In genomic region chr3:178146406-178146831, GRCh38 we compare ENCODE assay signal across 20 cellular contexts.
A peak's percentile ranks its signal among the peaks of the same experiment; 100 is the strongest.
DNase-seq lines count a peak whose midpoint lies in the region; ATAC-seq and TF ChIP-seq lines count a peak whose summit lies in the region.
"Had no signal": no experiment of that assay in that cellular context is flagged by ENCODE, and none has a peak within 500 bp of the region (broad histone marks: within the 10 kb centered on the region; RNA-seq: fewer than 3 reads in every experiment).

No MANE protein-coding gene starts in this region.

- H3K36me3 Mint-ChIP-seq in MCF 10A (ENCODE audit: insufficient read depth, unreplicated experiment), result no peaks in the 10 kb centered on the region
- H3K36me3 Mint-ChIP-seq in activated naive CD8-positive, alpha-beta T cell treated with anti-CD3 and anti-CD28 coated beads, Interleukin-2, amount 50 U/mL, for 24 hours (ENCODE audit: low read depth), result no peaks in the 10 kb centered on the region
- H3K36me3 Mint-ChIP-seq: activated naive CD4-positive, alpha-beta T cell treated with anti-CD3 and anti-CD28 coated beads, Interleukin-2, amount 10 ng/mL, durations not matched to agents 7 days and 5 days had no signal

- H3K9me3 Mint-ChIP-seq in MCF 10A (ENCODE audit: unreplicated experiment), result peaks cover 6% of the 10 kb centered on the region
- peaks cover 3% of the 10 kb centered on the region for H3K9me3 Mint-ChIP-seq in activated naive CD8-positive, alpha-beta T cell treated with anti-CD3 and anti-CD28 coated beads, Interleukin-2, amount 50 U/mL, for 24 hours
- H3K9me3 Mint-ChIP-seq: activated naive CD4-positive, alpha-beta T cell treated with anti-CD3 and anti-CD28 coated beads, Interleukin-2, amount 10 ng/mL, durations not matched to agents 7 days and 5 days had no signal

- no peaks in the 10 kb centered on the region for H3K9me2 ChIP-seq in hepatocyte (replicated peaks; ENCODE audit: insufficient read depth)

- peak overlapping the region; percentile 12 for H3K27ac ChIP-seq in hepatocyte
- no peak overlapping the region for H3K27ac ChIP-seq in adrenal gland
- H3K27ac ChIP-seq: lower lobe of right lung, neutrophil, tibial nerve had no signal

- H3K4me3 ChIP-seq in hepatocyte (no peak overlapping the region), adrenal gland (no peak overlapping the region)
- H3K4me3 ChIP-seq: lower lobe of right lung, sigmoid colon, tibial nerve had no signal

- intact Hi-C loops in MCF 10A (cut with micrococcal nuclease), result no loop called here
- intact Hi-C loops in adrenal gland (cut with DNase I), result no loop called here

- in situ Hi-C loops in T47D (cut with HindIII; ENCODE audit: low pct_unique_long_range_greater_than_20kb, low sequenced_read_pairs), result no loop called here

- H3K27me3 ChIP-seq in hepatocyte (no peaks in the 10 kb centered on the region), adrenal gland (no peaks in the 10 kb centered on the region)
- H3K27me3 ChIP-seq: neutrophil, sigmoid colon, tibial nerve had no signal

- no peak for ATAC-seq in activated naive CD8-positive, alpha-beta T cell treated with anti-CD3 and anti-CD28 coated beads, Interleukin-2, amount 50 U/mL, for 24 hours
- no peak for ATAC-seq in HG03045 (IDR thresholded peaks at IDR 0.05; ENCODE audit: unreplicated experiment)
- ATAC-seq: HepG2, lower lobe of right lung had no signal

- peak; percentile 31 to 79 for DNase-seq in T47D (ENCODE audit: low read depth in 1 of 2, low spot score in 1 of 2)
- no peak for DNase-seq in MCF 10A (ENCODE audit: unreplicated experiment)
- peak; percentile 99 for DNase-seq in NCI-H82 treated with DMSO at 0.1 percent for 48 hours (lab: John Stamatoyannopoulos, UW; ENCODE audit: unreplicated experiment)
- no peak for DNase-seq in hepatocyte (ENCODE audit: low spot score)
- DNase-seq in activated naive CD8-positive, alpha-beta T cell treated with anti-CD3 and anti-CD28 coated beads, Interleukin-2, amount 50 U/mL, for 24 hours, result no peak
- DNase-seq in adrenal gland, result no peak
- no peak for DNase-seq in HuH-7.5 (ENCODE audit: low spot score)
- DNase-seq: activated CD4-positive, alpha-beta T cell treated with anti-CD3 and anti-CD28 coated beads for 1 hour; activated CD8-positive, alpha-beta memory T cell treated with anti-CD3 and anti-CD28 coated beads, Interleukin-2, amount 50 U/mL, for 4 hours; activated naive CD4-positive, alpha-beta T cell treated with anti-CD3 and anti-CD28 coated beads, Interleukin-2, amount 10 ng/mL, durations not matched to agents 7 days and 5 days; effector CD8-positive, alpha-beta T cell; lower lobe of right lung; NCI-H446; RPMI8226; sigmoid colon; stimulated activated CD4-positive, alpha-beta T cell treated with anti-CD3 and anti-CD28 coated beads, Interleukin-4, amount 100 ng/mL, for 4 hours had no signal

- H2AFZ ChIP-seq in hepatocyte, result no peak overlapping the region

- no peaks in the 10 kb centered on the region for H3K36me3 ChIP-seq in hepatocyte (replicated peaks; ENCODE audit: insufficient read depth, low read depth)
- H3K36me3 ChIP-seq in adrenal gland (replicated peaks in 1 of 2), result no peaks in the 10 kb centered on the region
- H3K36me3 ChIP-seq: lower lobe of right lung, neutrophil, sigmoid colon, tibial nerve had no signal

- H3K27ac Mint-ChIP-seq in MCF 10A (ENCODE audit: low read depth, unreplicated experiment), result no peak overlapping the region
- H3K27ac Mint-ChIP-seq in activated naive CD8-positive, alpha-beta T cell treated with anti-CD3 and anti-CD28 coated beads, Interleukin-2, amount 50 U/mL, for 24 hours, result no peak overlapping the region
- H3K27ac Mint-ChIP-seq: activated naive CD4-positive, alpha-beta T cell treated with anti-CD3 and anti-CD28 coated beads, Interleukin-2, amount 10 ng/mL, durations not matched to agents 7 days and 5 days had no signal

- TF ChIP-seq POLR2A in adrenal gland (IDR thresholded peaks at IDR 0.05), result no peak

- no peak overlapping the region for H3K4me2 ChIP-seq in hepatocyte

- no peaks in the 10 kb centered on the region for H4K20me1 ChIP-seq in hepatocyte (ENCODE audit: insufficient read depth, poor library complexity, severe bottlenecking)

- CTCF ChIA-PET in MCF 10A (lab: Yijun Ruan, JAX), result no interaction called here

- no TSS peak for BruUV-seq in MCF 10A (replicated peaks; lab: Mats Ljungman, UMichigan)

- H3K27me3 Mint-ChIP-seq in MCF 10A (ENCODE audit: insufficient read depth, unreplicated experiment), result no peaks in the 10 kb centered on the region
- no peaks in the 10 kb centered on the region for H3K27me3 Mint-ChIP-seq in activated naive CD8-positive, alpha-beta T cell treated with anti-CD3 and anti-CD28 coated beads, Interleukin-2, amount 50 U/mL, for 24 hours
- H3K27me3 Mint-ChIP-seq: activated naive CD4-positive, alpha-beta T cell treated with anti-CD3 and anti-CD28 coated beads, Interleukin-2, amount 10 ng/mL, durations not matched to agents 7 days and 5 days had no signal

- no peak for TF ChIP-seq CTCF in MCF 10A (IDR thresholded peaks at IDR 0.05; ENCODE audit: unreplicated experiment)
- no peak for TF ChIP-seq CTCF in hepatocyte (IDR thresholded peaks at IDR 0.05; ENCODE audit: poor library complexity)
- TF ChIP-seq CTCF in adrenal gland (IDR thresholded peaks at IDR 0.05), result no peak

- POLR2A ChIA-PET in MCF 10A (lab: Yijun Ruan, JAX), result interaction anchor here (0.6 to 1.0 kb wide), 5 partner anchors 15 to 663 kb away, joined by 3 to 4 read pairs (median 3); no protein-coding TSS in a partner anchor

- no peaks in the 10 kb centered on the region for H3K79me2 ChIP-seq in hepatocyte

- H3K4me1 ChIP-seq in hepatocyte (ENCODE audit: insufficient read depth), result peaks cover 16% of the 10 kb centered on the region
- H3K4me1 ChIP-seq in adrenal gland (replicated peaks in 1 of 2), result peaks cover 0 to 8% of the 10 kb centered on the region in 2 donors
- H3K4me1 ChIP-seq: lower lobe of right lung had no signal

- H3K9me3 ChIP-seq in hepatocyte (ENCODE audit: low read depth) (no peaks in the 10 kb centered on the region), adrenal gland (replicated peaks in 1 of 3) (no peaks in the 10 kb centered on the region)
- H3K9me3 ChIP-seq: lower lobe of right lung, neutrophil, sigmoid colon, tibial nerve had no signal

- H3K4me1 Mint-ChIP-seq in MCF 10A (ENCODE audit: insufficient read depth, unreplicated experiment), result no peaks in the 10 kb centered on the region
- no peaks in the 10 kb centered on the region for H3K4me1 Mint-ChIP-seq in activated naive CD8-positive, alpha-beta T cell treated with anti-CD3 and anti-CD28 coated beads, Interleukin-2, amount 50 U/mL, for 24 hours
- H3K4me1 Mint-ChIP-seq: activated naive CD4-positive, alpha-beta T cell treated with anti-CD3 and anti-CD28 coated beads, Interleukin-2, amount 10 ng/mL, durations not matched to agents 7 days and 5 days had no signal

- no peak overlapping the region for H3K4me3 Mint-ChIP-seq in MCF 10A (ENCODE audit: unreplicated experiment)
- H3K4me3 Mint-ChIP-seq in activated naive CD8-positive, alpha-beta T cell treated with anti-CD3 and anti-CD28 coated beads, Interleukin-2, amount 50 U/mL, for 24 hours, result no peak overlapping the region
- H3K4me3 Mint-ChIP-seq: activated naive CD4-positive, alpha-beta T cell treated with anti-CD3 and anti-CD28 coated beads, Interleukin-2, amount 10 ng/mL, durations not matched to agents 7 days and 5 days had no signal

Comparison
In these comparisons a context has a peak if more than half of its experiments do, and no peak if none do; other contexts are left out.
1. DNase-seq: peak in T47D (2 of 2) and NCI-H82 treated with DMSO at 0.1 percent for 48 hours (single experiment); none in MCF 10A (single experiment), hepatocyte (single experiment), activated naive CD8-positive, alpha-beta T cell treated with anti-CD3 and anti-CD28 coated beads, Interleukin-2, amount 50 U/mL, for 24 hours (single experiment), adrenal gland (0 of 7) and HuH-7.5 (single experiment).